Comparison of ENCODE assay signal across 1 cellular context in the genomic region with DNA sequence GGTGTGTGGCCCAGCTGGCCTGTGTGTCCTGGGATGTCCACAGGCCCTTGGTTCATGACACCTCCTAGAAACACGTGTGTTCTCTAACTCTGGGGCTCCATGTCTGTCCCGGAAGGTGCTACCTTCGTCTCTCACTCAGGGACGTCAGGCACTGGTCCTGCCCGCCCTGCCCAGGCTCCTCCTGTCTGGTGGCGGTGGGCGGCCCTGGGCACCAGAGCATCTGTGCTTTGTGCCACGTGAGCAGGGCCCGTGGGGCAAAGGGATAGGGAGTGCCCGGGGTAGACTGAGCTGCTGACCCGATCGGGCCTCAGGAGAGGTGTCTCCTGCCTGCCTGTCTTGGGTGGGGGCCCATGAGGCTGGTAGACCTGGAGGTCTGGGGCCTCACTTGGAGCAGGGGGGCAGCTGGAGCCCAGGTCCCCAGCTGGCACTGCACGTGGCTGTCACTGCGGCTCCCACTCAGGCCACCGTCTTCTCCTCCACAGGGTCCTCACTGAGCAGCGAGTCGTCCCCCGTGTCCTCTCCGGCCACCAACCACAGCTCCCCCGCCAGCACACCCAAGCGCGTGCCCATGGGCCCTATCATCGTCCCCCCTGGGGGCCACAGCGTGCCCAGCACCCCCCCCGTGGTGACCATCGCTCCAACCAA.
TF ChIP-seq lines count a peak whose summit lies in the region.

No MANE protein-coding gene starts in this region.

TF ChIP-seq in H1, 55 proteins besides CTCF, POLR2A, EP300 and RAD21:
- TF ChIP-seq TAF7 (optimal IDR thresholded peaks at IDR 0.05; ENCODE audit: borderline replicate concordance, low read depth, low read length) (no peak), KDM1A (IDR thresholded peaks at IDR 0.05; ENCODE audit: borderline replicate concordance, low read length) (no peak), GTF2F1 (IDR thresholded peaks at IDR 0.05; ENCODE audit: borderline replicate concordance, low read depth, low read length) (no peak), MAFK (IDR thresholded peaks at IDR 0.05; ENCODE audit: low read depth, low read length) (no peak), YY1 (IDR thresholded peaks at IDR 0.05; ENCODE audit: low read depth, low read length) (no peak)
TF ChIP-seq in H1: peak in this region for 0.
